Comparison of ENCODE assay signal across 8 cellular contexts in genomic region chr13:97855570-97855970, GRCh38.
A peak's percentile ranks its signal among the peaks of the same experiment; 100 is the strongest.
DNase-seq lines count a peak whose midpoint lies in the region; ATAC-seq, FAIRE-seq and TF ChIP-seq lines count a peak whose summit lies in the region.

No MANE protein-coding gene starts in this region.

- no peak overlapping the region for H3K4me3 Mint-ChIP-seq in astrocyte (ENCODE audit: unreplicated experiment)

- peak; percentile 91 for FAIRE-seq in astrocyte (lab: Jason Lieb, UNC)
- FAIRE-seq in small intestine (lab: Jason Lieb, UNC): no peak

- peaks cover 5% of the 10 kb centered on the region for H3K4me1 Mint-ChIP-seq in astrocyte (ENCODE audit: low read depth, unreplicated experiment)

- peak overlapping the region; percentile 38 for H3K9ac ChIP-seq in astrocyte (ENCODE audit: low read length)

- H3K27me3 ChIP-seq in astrocyte (ENCODE audit: insufficient read depth, low read length): no peaks in the 10 kb centered on the region
- no peaks in the 10 kb centered on the region for H3K27me3 ChIP-seq in small intestine (ENCODE audit: control insufficient read depth in 2 of 2, insufficient read depth in 2 of 2, low read length in 2 of 2)

- H3K27ac ChIP-seq in astrocyte (ENCODE audit: low read depth, low read length) (no peak overlapping the region), small intestine (ENCODE audit: low read depth in 1 of 2, low read length in 1 of 2) (no peak overlapping the region)

- H3K4me2 ChIP-seq in astrocyte (ENCODE audit: low read length): peak overlapping the region; percentile 36

- H3K27ac Mint-ChIP-seq in astrocyte (ENCODE audit: unreplicated experiment): no peak overlapping the region

- no peaks in the 10 kb centered on the region for H3K36me3 ChIP-seq in astrocyte (ENCODE audit: insufficient read depth, low read length)
- no peaks in the 10 kb centered on the region for H3K36me3 ChIP-seq in small intestine (ENCODE audit: control insufficient read depth in 2 of 2, insufficient read depth in 2 of 2, low read length in 2 of 2)

- peak; percentile 96 for TF ChIP-seq CTCF in astrocyte (IDR thresholded peaks at IDR 0.05; ENCODE audit: insufficient read depth, low read depth, low read length)

- H3K27me3 Mint-ChIP-seq in astrocyte (ENCODE audit: low read depth, unreplicated experiment): no peaks in the 10 kb centered on the region

- ATAC-seq in HG03378 (IDR thresholded peaks at IDR 0.05; ENCODE audit: unreplicated experiment): peak; percentile 43
- no peak for ATAC-seq in HG02759 (IDR thresholded peaks at IDR 0.05; ENCODE audit: unreplicated experiment)

- H3K4me3 ChIP-seq in astrocyte (ENCODE audit: insufficient read depth, low read depth, low read length): no peak overlapping the region
- no peak overlapping the region for H3K4me3 ChIP-seq in small intestine (ENCODE audit: low read depth in 1 of 2, low read length in 2 of 2)

- H3K9me3 ChIP-seq in astrocyte (ENCODE audit: insufficient read depth, low read depth, low read length) (no peaks in the 10 kb centered on the region), small intestine (ENCODE audit: control insufficient read depth, low read depth) (no peaks in the 10 kb centered on the region)

- 6 to 13% (median 12%) methylated on average over 8 of the region's 8 CpGs for WGBS in small intestine, 3 donors

- peaks cover 6% of the 10 kb centered on the region for H3K9me3 Mint-ChIP-seq in astrocyte (ENCODE audit: unreplicated experiment)

- H4K20me1 ChIP-seq in astrocyte (ENCODE audit: insufficient read depth, low read length): no peaks in the 10 kb centered on the region

- no peaks in the 10 kb centered on the region for H3K79me2 ChIP-seq in astrocyte (ENCODE audit: insufficient read depth, low read length)

- H3K4me1 ChIP-seq in astrocyte (ENCODE audit: insufficient read depth, low read length): peaks cover 10% of the 10 kb centered on the region
- no peaks in the 10 kb centered on the region for H3K4me1 ChIP-seq in small intestine (ENCODE audit: control insufficient read depth in 2 of 2, insufficient read depth in 1 of 2, low read depth in 1 of 2, low read length in 1 of 2)

- DNase-seq in stimulated activated CD4-positive, alpha-beta T cell treated with anti-CD3 and anti-CD28 coated beads, Interleukin-1b, Interleukin-23, amount 100 ng/mL, for 48 hours: peak; percentile 7
- no peak for DNase-seq in stimulated activated CD4-positive, alpha-beta T cell treated with anti-CD3 and anti-CD28 coated beads, Interleukin-4, amount 100 ng/mL, for 4 hours
- DNase-seq in NCI-H446 treated with DMSO at 0.1 percent for 48 hours (lab: John Stamatoyannopoulos, UW) (peak; percentile 63), astrocyte (ENCODE audit: low read depth) (peak; percentile 73), hepatic stellate cell (ENCODE audit: low spot score) (peak; percentile 55), small intestine (peak; percentile 67)

- H3K36me3 Mint-ChIP-seq in astrocyte (ENCODE audit: low read depth, unreplicated experiment): no peaks in the 10 kb centered on the region

- peak overlapping the region; percentile 36 for H2AFZ ChIP-seq in astrocyte (ENCODE audit: low read depth, low read length)

Comparison
In these comparisons a context has a peak if more than half of its experiments do, and no peak if none do; other contexts are left out.
1. DNase-seq: peak in stimulated activated CD4-positive, alpha-beta T cell treated with anti-CD3 and anti-CD28 coated beads, Interleukin-1b, Interleukin-23, amount 100 ng/mL, for 48 hours (single experiment), NCI-H446 treated with DMSO at 0.1 percent for 48 hours (single experiment), astrocyte (single experiment), hepatic stellate cell (single experiment) and small intestine (single experiment); none in stimulated activated CD4-positive, alpha-beta T cell treated with anti-CD3 and anti-CD28 coated beads, Interleukin-4, amount 100 ng/mL, for 4 hours (0 of 2).